8 cellular contexts compared by ENCODE assay signal in genomic region chr15:60479361-60479684, GRCh38. TPM values are rescaled to one million over a fixed set of nuclear protein-coding genes. Genes with fewer than 3 reads are reported as not detected.
DNase-seq lines count a peak whose midpoint lies in the region; TF ChIP-seq lines count a peak whose summit lies in the region.

No MANE protein-coding gene starts in this region.

- peaks cover 20 to 22% of the 10 kb centered on the region in 2 experiments for H3K36me3 ChIP-seq in SK-N-SH (replicated peaks in 1 of 2; ENCODE audit: control insufficient read depth in 1 of 2, insufficient read depth in 2 of 2, low read length in 1 of 2)
- peaks cover 0 to 11% (median 0%) of the 10 kb centered on the region in 4 donors for H3K36me3 ChIP-seq in sigmoid colon

- TF ChIP-seq EP300 in SK-N-SH (IDR thresholded peaks at IDR 0.05; ENCODE audit: borderline replicate concordance in 1 of 2, low read depth in 1 of 2, low read length in 1 of 2), result no peak
- TF ChIP-seq EP300 in sigmoid colon (IDR thresholded peaks at IDR 0.05), result no peak

- H2AFZ ChIP-seq in SK-N-SH (ENCODE audit: low read depth), result peak overlapping the region; percentile 86

- intact Hi-C loops in sigmoid colon (cut with DNase I), result loop anchor here (2.0 kb wide), 1 partner anchor 81 kb away; no protein-coding TSS in a partner anchor

- H3K27ac ChIP-seq in SK-N-SH (ENCODE audit: low read depth in 2 of 2, low read length in 1 of 2), result peak overlapping the region; percentile 85 to 94
- peak overlapping the region; percentile 90 to 95 (median 90) for H3K27ac ChIP-seq in sigmoid colon

- H3K9me3 ChIP-seq in SK-N-SH, result no peaks in the 10 kb centered on the region
- H3K9me3 ChIP-seq in sigmoid colon, result no peaks in the 10 kb centered on the region

- H3K4me1 ChIP-seq in SK-N-SH (ENCODE audit: control insufficient read depth in 1 of 2, insufficient read depth in 2 of 2, low read depth in 1 of 2, low read length in 1 of 2), result peaks cover 14 to 20% of the 10 kb centered on the region in 2 experiments; a peak in 3 of 4 replicates
- peaks cover 0 to 32% (median 26%) of the 10 kb centered on the region in 4 donors for H3K4me1 ChIP-seq in sigmoid colon

- TF ChIP-seq POLR2A in sigmoid colon (IDR thresholded peaks at IDR 0.05), result no peak

- POLR2A ChIA-PET in SK-N-SH (lab: Yijun Ruan, JAX), result no interaction called here

- peak overlapping the region; percentile 96 for H3K9ac ChIP-seq in SK-N-SH

- TF ChIP-seq CTCF in SK-N-SH (IDR thresholded peaks at IDR 0.05), result no peak
- no peak for TF ChIP-seq CTCF in foreskin fibroblast (IDR thresholded peaks at IDR 0.05; ENCODE audit: low read depth, low read length)
- no peak for TF ChIP-seq CTCF in sigmoid colon (IDR thresholded peaks at IDR 0.05)

- CTCF ChIA-PET in SK-N-SH (lab: Yijun Ruan, JAX), result interaction anchor here (1.2 kb wide), 1 partner anchor 27 kb away, joined by 3 read pairs; no protein-coding TSS in a partner anchor

- peaks cover 39% of the 10 kb centered on the region for H3K79me2 ChIP-seq in SK-N-SH (ENCODE audit: insufficient read depth)

- no peaks in the 10 kb centered on the region for H4K20me1 ChIP-seq in SK-N-SH (ENCODE audit: insufficient read depth)

- peak overlapping the region; percentile 87 for H3K4me2 ChIP-seq in SK-N-SH

- no peaks in the 10 kb centered on the region for H3K9me2 ChIP-seq in SK-N-SH

- H3K27me3 ChIP-seq in SK-N-SH (ENCODE audit: insufficient read depth) (no peaks in the 10 kb centered on the region), sigmoid colon (no peaks in the 10 kb centered on the region)

- 56% methylated on average over 5 of the region's 5 CpGs for WGBS in SK-N-SH (ENCODE audit: low lambda C conversion rate)
- 1 to 14% methylated on average over 5 of the region's 5 CpGs for WGBS in sigmoid colon, 2 donors

- H3F3A ChIP-seq in SK-N-SH (replicated peaks; ENCODE audit: insufficient read depth), result peaks cover 7% of the 10 kb centered on the region

- no peak for TF ChIP-seq RAD21 in SK-N-SH (IDR thresholded peaks at IDR 0.05; ENCODE audit: low read length)

- peak overlapping the region; percentile 86 to 96 for H3K4me3 ChIP-seq in SK-N-SH (ENCODE audit: low read depth in 2 of 2, low read length in 1 of 2)
- peak overlapping the region; percentile 77 to 90 for H3K4me3 ChIP-seq in foreskin fibroblast (ENCODE audit: low read depth in 1 of 2, low read length in 2 of 2)
- H3K4me3 ChIP-seq in sigmoid colon, result peak overlapping the region; percentile 56 to 83 (median 72)

- peak; percentile 28 for DNase-seq in NCI-H748 treated with DMSO at 0.1 percent for 48 hours (lab: John Stamatoyannopoulos, UW)
- no peak for DNase-seq in NCI-H748 (lab: John Stamatoyannopoulos, UW; ENCODE audit: unreplicated experiment)
- no peak for DNase-seq in SK-N-SH
- no peak for DNase-seq in foreskin fibroblast
- DNase-seq in sigmoid colon, result no peak
- no peak for DNase-seq in NCI-H2081 treated with DMSO at 0.1 percent for 48 hours (lab: John Stamatoyannopoulos, UW)
- no peak for DNase-seq in D341Med (ENCODE audit: low spot score)
- no peak for DNase-seq in activated gamma-delta T cell (lab: John Stamatoyannopoulos, UW)

TF ChIP-seq in SK-N-SH, 30 proteins besides CTCF, POLR2A, EP300 and RAD21:
- TF ChIP-seq TEAD4 (IDR thresholded peaks at IDR 0.05; ENCODE audit: borderline replicate concordance, insufficient read depth), result no peak
- no peak for TF ChIP-seq FOXM1 (IDR thresholded peaks at IDR 0.05; ENCODE audit: low read depth)
- no peak for TF ChIP-seq EZH2phosphoT487 (IDR thresholded peaks at IDR 0.05; ENCODE audit: borderline replicate concordance, low read depth)
- no peak for TF ChIP-seq FOXJ3 (CRISPR knock-in tag; IDR thresholded peaks at IDR 0.05)
- TF ChIP-seq FOSL2 (IDR thresholded peaks at IDR 0.05; ENCODE audit: borderline replicate concordance, low read depth), result no peak
- TF ChIP-seq TAF1 (IDR thresholded peaks at IDR 0.05; ENCODE audit: borderline replicate concordance, low read depth, low read length), result no peak
- TF ChIP-seq, protein P1, sequence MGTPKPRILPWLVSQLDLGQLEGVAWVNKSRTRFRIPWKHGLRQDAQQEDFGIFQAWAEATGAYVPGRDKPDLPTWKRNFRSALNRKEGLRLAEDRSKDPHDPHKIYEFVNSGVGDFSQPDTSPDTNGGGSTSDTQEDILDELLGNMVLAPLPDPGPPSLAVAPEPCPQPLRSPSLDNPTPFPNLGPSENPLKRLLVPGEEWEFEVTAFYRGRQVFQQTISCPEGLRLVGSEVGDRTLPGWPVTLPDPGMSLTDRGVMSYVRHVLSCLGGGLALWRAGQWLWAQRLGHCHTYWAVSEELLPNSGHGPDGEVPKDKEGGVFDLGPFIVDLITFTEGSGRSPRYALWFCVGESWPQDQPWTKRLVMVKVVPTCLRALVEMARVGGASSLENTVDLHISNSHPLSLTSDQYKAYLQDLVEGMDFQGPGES (IDR thresholded peaks at IDR 0.05; ENCODE audit: low read depth, low read length), result no peak
- TF ChIP-seq POLR2AphosphoS5 (IDR thresholded peaks at IDR 0.05; ENCODE audit: low read depth, low read length), result no peak
- TF ChIP-seq RFX5 (IDR thresholded peaks at IDR 0.05; ENCODE audit: low read length), result no peak
- TF ChIP-seq, protein P2, sequence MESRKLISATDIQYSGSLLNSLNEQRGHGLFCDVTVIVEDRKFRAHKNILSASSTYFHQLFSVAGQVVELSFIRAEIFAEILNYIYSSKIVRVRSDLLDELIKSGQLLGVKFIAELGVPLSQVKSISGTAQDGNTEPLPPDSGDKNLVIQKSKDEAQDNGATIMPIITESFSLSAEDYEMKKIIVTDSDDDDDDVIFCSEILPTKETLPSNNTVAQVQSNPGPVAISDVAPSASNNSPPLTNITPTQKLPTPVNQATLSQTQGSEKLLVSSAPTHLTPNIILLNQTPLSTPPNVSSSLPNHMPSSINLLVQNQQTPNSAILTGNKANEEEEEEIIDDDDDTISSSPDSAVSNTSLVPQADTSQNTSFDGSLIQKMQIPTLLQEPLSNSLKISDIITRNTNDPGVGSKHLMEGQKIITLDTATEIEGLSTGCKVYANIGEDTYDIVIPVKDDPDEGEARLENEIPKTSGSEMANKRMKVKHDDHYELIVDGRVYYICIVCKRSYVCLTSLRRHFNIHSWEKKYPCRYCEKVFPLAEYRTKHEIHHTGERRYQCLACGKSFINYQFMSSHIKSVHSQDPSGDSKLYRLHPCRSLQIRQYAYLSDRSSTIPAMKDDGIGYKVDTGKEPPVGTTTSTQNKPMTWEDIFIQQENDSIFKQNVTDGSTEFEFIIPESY (IDR thresholded peaks at IDR 0.05; ENCODE audit: borderline replicate concordance, low read depth), result no peak
- TF ChIP-seq SIN3A (IDR thresholded peaks at IDR 0.05; ENCODE audit: borderline replicate concordance, low read depth, low read length), result no peak
- TF ChIP-seq GATA2 (CRISPR knock-in tag; IDR thresholded peaks at IDR 0.05), result no peak
- no peak for TF ChIP-seq JUND (IDR thresholded peaks at IDR 0.05)
- TF ChIP-seq GABPA (IDR thresholded peaks at IDR 0.05; ENCODE audit: low read depth), result no peak
- TF ChIP-seq SMC3 (IDR thresholded peaks at IDR 0.05; ENCODE audit: low read depth, low read length), result no peak
- no peak for TF ChIP-seq USF1 (IDR thresholded peaks at IDR 0.05; ENCODE audit: borderline replicate concordance, low read depth)
- no peak for TF ChIP-seq CHD2 (IDR thresholded peaks at IDR 0.05; ENCODE audit: low read length, partially characterized antibody)
- TF ChIP-seq, protein P3, sequence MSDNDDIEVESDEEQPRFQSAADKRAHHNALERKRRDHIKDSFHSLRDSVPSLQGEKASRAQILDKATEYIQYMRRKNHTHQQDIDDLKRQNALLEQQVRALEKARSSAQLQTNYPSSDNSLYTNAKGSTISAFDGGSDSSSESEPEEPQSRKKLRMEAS (IDR thresholded peaks at IDR 0.05; ENCODE audit: low read depth), result no peak
- no peak for TF ChIP-seq NRF1 (IDR thresholded peaks at IDR 0.05; ENCODE audit: low read depth, low read length)

RNA-seq across cellular contexts. Expression of gene ICE2, which starts 0.4 kb away (rescaled TPM):
- polyA plus RNA-seq in SK-N-SH (2012; rRNA removed) (18.0 and 19.0 TPM in 2 replicates), sigmoid colon (10 to 100 TPM in 1 of 3 donors, 1 to 10 TPM in 2; 4.6 to 11.3 (median 5.4) TPM)
- 18.4 and 20.3 TPM in 2 replicates for polyA plus RNA-seq in SK-N-SH (2012; cell fraction: cytosol; rRNA removed)
- polyA plus RNA-seq in SK-N-SH (2012; cell fraction: nucleus; rRNA removed), result 13.9 and 36.6 TPM in 2 replicates
- 10 to 100 TPM; 30.0 to 40.3 (median 34.7) TPM for total RNA-seq in sigmoid colon
